ENCODE assay signal across 8 cellular contexts in the genomic region with DNA sequence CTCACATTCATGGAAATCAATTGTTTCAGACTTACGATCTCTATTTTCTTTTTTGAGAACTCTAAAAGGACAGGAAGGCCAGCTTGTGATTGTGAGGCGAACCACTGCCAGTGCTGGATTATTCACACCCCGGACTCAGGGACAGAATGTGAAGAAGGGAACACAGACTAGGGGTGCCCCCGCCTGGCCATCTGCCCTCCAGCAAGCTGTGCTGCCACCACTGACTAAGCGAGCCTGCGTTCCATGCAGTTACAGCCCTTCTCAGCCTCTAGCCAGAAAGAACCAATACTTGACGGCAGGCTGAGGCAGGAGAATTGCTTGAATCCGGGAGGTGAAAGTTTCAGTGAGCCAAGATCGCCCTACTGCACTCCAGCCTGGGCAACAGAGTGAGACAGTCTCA. TPM values are rescaled to one million over a fixed set of nuclear protein-coding genes. Genes with fewer than 3 reads are reported as not detected.
DNase-seq lines count a peak whose midpoint lies in the region; ATAC-seq lines count a peak whose summit lies in the region.

No MANE protein-coding gene starts in this region.

- H3K23ac ChIP-seq in mesendoderm (ENCODE audit: low read length) = no peak overlapping the region

- no peak overlapping the region for H2AK5ac ChIP-seq in mesendoderm (ENCODE audit: low read length)

- no peaks in the 10 kb centered on the region for H3K27me3 ChIP-seq in mesendoderm (ENCODE audit: insufficient read depth, low read length, poor library complexity)

- no peak overlapping the region for H3K9ac ChIP-seq in mesendoderm (ENCODE audit: low read length)

- H3K4me1 ChIP-seq in mesendoderm (ENCODE audit: control insufficient read depth, low read depth, low read length) = no peaks in the 10 kb centered on the region

- ATAC-seq in HG03460 (IDR thresholded peaks at IDR 0.05; ENCODE audit: unreplicated experiment) = no peak

- no peaks in the 10 kb centered on the region for H3K36me3 ChIP-seq in mesendoderm (ENCODE audit: control insufficient read depth, insufficient read depth, low read length)

- no peak overlapping the region for H4K8ac ChIP-seq in mesendoderm (ENCODE audit: low read depth, low read length)

- no CpG with 5 or more reads among the region's 9 CpGs for WGBS in mesendoderm (ENCODE audit: extremely low coverage, insufficient coverage, low lambda C conversion rate)

- no peak overlapping the region for H3K4ac ChIP-seq in mesendoderm (ENCODE audit: low read depth, low read length)

- H3K56ac ChIP-seq in mesendoderm (ENCODE audit: low read length) = no peak overlapping the region

- DNase-seq in G401 (ENCODE audit: low spot score) (peak; percentile 82), KBM-7 (peak; percentile 53), amygdala (lab: John Stamatoyannopoulos, UW) (peak in 30 of 56 donors; percentile 1 to 63 (median 22)), mesendoderm (peak; percentile 71), ureter (ENCODE audit: low spot score) (no peak), NCI-H345 (lab: John Stamatoyannopoulos, UW) (no peak), activated T-cell treated with anti-CD3 and anti-CD28 coated beads for 4 hours (no peak)

- H3K79me1 ChIP-seq in mesendoderm (ENCODE audit: low read length) = peaks cover 4% of the 10 kb centered on the region

- H4K5ac ChIP-seq in mesendoderm (ENCODE audit: low read length) = no peak overlapping the region

- H2BK15ac ChIP-seq in mesendoderm (replicated peaks; ENCODE audit: low read depth) = no peak overlapping the region

- H3K79me2 ChIP-seq in mesendoderm (ENCODE audit: control insufficient read depth, insufficient read depth, low read length) = no peaks in the 10 kb centered on the region

- in situ Hi-C loops in G401 (cut with HindIII; ENCODE audit: low sequenced_read_pairs) = no loop called here
- in situ Hi-C loops in KBM-7 (cut with MboI; ENCODE audit: low pct_unique_long_range_greater_than_20kb, low sequenced_read_pairs) = no loop called here

- no peak overlapping the region for H3K4me3 ChIP-seq in mesendoderm (ENCODE audit: low read length)

- H2BK5ac ChIP-seq in mesendoderm (ENCODE audit: low read length) = no peak overlapping the region

- no peak overlapping the region for H3K4me2 ChIP-seq in mesendoderm (ENCODE audit: low read length)

- no peak overlapping the region for H2BK120ac ChIP-seq in mesendoderm (ENCODE audit: low read depth, low read length)

- H3K18ac ChIP-seq in mesendoderm (ENCODE audit: low read length) = no peak overlapping the region

- no peak overlapping the region for H3K27ac ChIP-seq in mesendoderm (ENCODE audit: low read depth, low read length)

RNA-seq across cellular contexts. Expression of a gene that starts 2.8 kb away (rescaled TPM):
- 81.3 and 108 TPM in 2 replicates for total RNA-seq in G401 (2014; rRNA removed; shearing (Covaris generic))
- 13.9 TPM for polyA plus RNA-seq in mesendoderm (2013, experiment 1 of 2)
- polyA plus RNA-seq in mesendoderm (2013, experiment 2 of 2) = 13.2 TPM
- 37.5 TPM for total RNA-seq in ureter

RNA-seq across cellular contexts. Expression of a gene that starts 3.2 kb away (rescaled TPM):
- total RNA-seq in G401 (2014; rRNA removed; shearing (Covaris generic)) = 63.5 and 85.2 TPM in 2 replicates
- polyA plus RNA-seq in mesendoderm (2013, experiment 1 of 2) = 19.2 TPM
- 20.0 TPM for polyA plus RNA-seq in mesendoderm (2013, experiment 2 of 2)
- 29.3 TPM for total RNA-seq in ureter

RNA-seq across cellular contexts. Expression of a gene that starts 30.3 kb away (rescaled TPM):
- 0.31 TPM in 1 of 2 replicates, not detected in the other for total RNA-seq in G401 (2014; rRNA removed; shearing (Covaris generic))
- not detected for polyA plus RNA-seq in mesendoderm (2013, experiment 1 of 2)
- not detected for polyA plus RNA-seq in mesendoderm (2013, experiment 2 of 2)
- total RNA-seq in ureter = not detected

RNA-seq across cellular contexts. Expression of a gene that starts 41.1 kb away (rescaled TPM):
- total RNA-seq in G401 (2014; rRNA removed; shearing (Covaris generic)) = 128 and 160 TPM in 2 replicates
- polyA plus RNA-seq in mesendoderm (2013, experiment 1 of 2) = 54.8 TPM
- 55.5 TPM for polyA plus RNA-seq in mesendoderm (2013, experiment 2 of 2)
- total RNA-seq in ureter = 48.9 TPM

RNA-seq across cellular contexts. Expression of a gene that starts 41.5 kb away (rescaled TPM):
- 14.0 and 27.3 TPM in 2 replicates for total RNA-seq in G401 (2014; rRNA removed; shearing (Covaris generic))
- 10.0 TPM for polyA plus RNA-seq in mesendoderm (2013, experiment 1 of 2)
- polyA plus RNA-seq in mesendoderm (2013, experiment 2 of 2) = 9.7 TPM
- total RNA-seq in ureter = 39.2 TPM

Comparison
In these comparisons a context has a peak if more than half of its experiments do, and no peak if none do; other contexts are left out.
1. DNase-seq: peak in G401 (single experiment), KBM-7 (single experiment), amygdala (30 of 56) and mesendoderm (single experiment); none in ureter (single experiment), NCI-H345 (single experiment) and activated T-cell treated with anti-CD3 and anti-CD28 coated beads for 4 hours (single experiment).